In the genomic region with DNA sequence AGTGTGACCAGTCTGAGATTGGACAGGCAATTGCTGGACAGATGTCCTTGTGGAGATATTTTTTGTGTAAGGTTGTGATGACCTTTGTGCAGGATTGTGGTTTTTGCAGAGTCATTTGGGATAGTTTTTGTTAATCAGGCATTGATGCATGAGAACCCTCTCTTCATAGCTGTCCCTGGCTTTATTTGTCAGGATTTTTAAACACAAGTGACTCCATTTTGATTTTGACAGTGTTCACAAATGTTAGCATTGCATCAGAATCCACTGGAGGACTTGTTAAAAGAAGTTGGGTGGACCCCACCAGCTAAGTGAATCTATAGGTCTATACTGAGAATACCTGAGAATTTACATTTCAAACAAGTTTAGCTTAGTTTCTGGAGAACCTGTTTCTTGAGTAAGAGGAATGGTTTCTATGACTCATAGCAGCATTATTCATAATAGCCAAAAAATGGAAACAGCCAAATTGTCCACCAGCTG, we compare ENCODE assay signal across 17 cellular contexts. TPM values are rescaled to one million over a fixed set of nuclear protein-coding genes. Genes with fewer than 3 reads are reported as not detected.
A peak's percentile ranks its signal among the peaks of the same experiment; 100 is the strongest.
DNase-seq lines count a peak whose midpoint lies in the region; ATAC-seq and TF ChIP-seq lines count a peak whose summit lies in the region.
"Had no signal": no experiment of that assay in that cellular context is flagged by ENCODE, and none has a peak within 500 bp of the region (broad histone marks: within the 10 kb centered on the region; RNA-seq: fewer than 3 reads in every experiment).

No MANE protein-coding gene starts in this region.

- H3K27me3 ChIP-seq in PC-9 (ENCODE audit: insufficient read depth, low read depth), result no peaks in the 10 kb centered on the region
- H3K27me3 ChIP-seq: heart left ventricle had no signal

- peak overlapping the region; percentile 72 for H3K4me2 ChIP-seq in PC-9

- peaks cover 68% of the 10 kb centered on the region for H3K79me2 ChIP-seq in PC-9 (ENCODE audit: low read depth)

- H3K9me2 ChIP-seq in PC-9 (ENCODE audit: insufficient read depth), result no peaks in the 10 kb centered on the region

- no peaks in the 10 kb centered on the region for H4K20me1 ChIP-seq in PC-9 (ENCODE audit: insufficient read depth)

- H3K27ac Mint-ChIP-seq in osteocyte (ENCODE audit: unreplicated experiment), result no peak overlapping the region
- H3K27ac Mint-ChIP-seq: progenitor cell of endocrine pancreas had no signal

- intact Hi-C loops in PC-9 (cut with micrococcal nuclease; ENCODE audit: unreplicated experiment), result no loop called here

- H3K4me3 Mint-ChIP-seq in osteocyte (ENCODE audit: unreplicated experiment), result no peak overlapping the region

- no peak for TF ChIP-seq CTCF in PC-9 (conservative IDR thresholded peaks at IDR 0.05)
- TF ChIP-seq CTCF in fibroblast of mammary gland (conservative IDR thresholded peaks at IDR 0.05; ENCODE audit: control insufficient read depth, insufficient read depth, low read depth, low read length), result no peak
- TF ChIP-seq CTCF in osteocyte (IDR thresholded peaks at IDR 0.05), result no peak

- H3K4me1 Mint-ChIP-seq in osteocyte (ENCODE audit: unreplicated experiment), result peaks cover 30% of the 10 kb centered on the region

- POLR2A ChIA-PET in PC-9 (lab: Charles Lee; ENCODE audit: unreplicated experiment), result interaction anchor here (0.6 to 0.8 kb wide), 5 partner anchors 11 to 692 kb away, joined by 3 to 10 read pairs (median 4); a partner anchor contains a TSS

- H3K27me3 Mint-ChIP-seq in osteocyte (ENCODE audit: unreplicated experiment), result no peaks in the 10 kb centered on the region
- H3K27me3 Mint-ChIP-seq: progenitor cell of endocrine pancreas had no signal

- H3K27ac ChIP-seq in PC-9, result peak overlapping the region; percentile 98
- H3K27ac ChIP-seq: heart left ventricle had no signal

- peak; percentile 24 for DNase-seq in AG08395 (ENCODE audit: low spot score)
- DNase-seq in PC-9, result peak; percentile 35 to 95
- DNase-seq in fibroblast of mammary gland (ENCODE audit: low read depth), result peak; percentile 33
- no peak for DNase-seq in SHP77 (lab: John Stamatoyannopoulos, UW)
- DNase-seq in anterior cingulate cortex (lab: John Stamatoyannopoulos, UW), result no peak
- no peak for DNase-seq in osteocyte (ENCODE audit: extremely low spot score, unreplicated experiment)
- DNase-seq: activated CD8-positive, alpha-beta memory T cell treated with anti-CD3 and anti-CD28 coated beads, Interleukin-2, amount 50 U/mL, for 4 hours; heart left ventricle; left colon; NCI-H1417 treated with DMSO at 0.1 percent for 48 hours; NCI-H69; stimulated activated CD4-positive, alpha-beta T cell treated with anti-CD3 and anti-CD28 coated beads, Interleukin-2, amount 100 ng/mL, for 24 hours had no signal

- CTCF ChIA-PET in PC-9 (lab: Charles Lee), result interaction anchor here (2.4 to 3.8 kb wide), 2 partner anchors 11 to 21 kb away, joined by 11 to 29 read pairs; no protein-coding TSS in a partner anchor

- BruUV-seq in PC-9 (replicated peaks; lab: Mats Ljungman, UMichigan), result no TSS peak

- H3K9me3 ChIP-seq in PC-9 (ENCODE audit: insufficient read depth, low read depth), result no peaks in the 10 kb centered on the region
- H3K9me3 ChIP-seq: heart left ventricle had no signal

- H3K4me1 ChIP-seq in PC-9 (replicated peaks; ENCODE audit: insufficient read depth), result peaks cover 58% of the 10 kb centered on the region

- H2AFZ ChIP-seq in PC-9, result no peak overlapping the region

- H3K36me3 Mint-ChIP-seq in osteocyte (ENCODE audit: unreplicated experiment), result peaks cover 3% of the 10 kb centered on the region

- ATAC-seq in GM18870 (IDR thresholded peaks at IDR 0.05; ENCODE audit: unreplicated experiment) (peak; percentile 49), GM18517 (IDR thresholded peaks at IDR 0.05; ENCODE audit: unreplicated experiment) (no peak)
- ATAC-seq: heart left ventricle, left colon had no signal

- H3K4me3 ChIP-seq in PC-9 (peak overlapping the region; percentile 31), fibroblast of mammary gland (ENCODE audit: control insufficient read depth, low read depth, low read length) (no peak overlapping the region)
- H3K4me3 ChIP-seq: heart left ventricle had no signal

- H3F3A ChIP-seq in PC-9 (ENCODE audit: insufficient read depth, low read depth), result peaks cover 34% of the 10 kb centered on the region

- H3K9me3 Mint-ChIP-seq in osteocyte (ENCODE audit: unreplicated experiment), result no peaks in the 10 kb centered on the region

- H3K36me3 ChIP-seq in PC-9 (ENCODE audit: low read depth), result no peaks in the 10 kb centered on the region
- H3K36me3 ChIP-seq: heart left ventricle had no signal

RNA-seq across cellular contexts. Expression of a gene that starts 11.8 kb away (rescaled TPM):
- total RNA-seq in PC-9 (2021), result 23.5 and 35.3 TPM in 2 replicates
- total RNA-seq in osteocyte, result 18.6 and 23.2 TPM in 2 replicates

RNA-seq across cellular contexts. Expression of a gene that starts 26.4 kb away (rescaled TPM):
- total RNA-seq in PC-9 (2021), result 52.9 and 74.9 TPM in 2 replicates
- total RNA-seq in osteocyte, result 27.5 and 27.6 TPM in 2 replicates

RNA-seq across cellular contexts. Expression of a gene that starts 55.9 kb away (rescaled TPM):
- total RNA-seq in PC-9 (2021), result 196 and 323 TPM in 2 replicates
- not detected in 2 replicates for total RNA-seq in osteocyte
- total RNA-seq: heart left ventricle, myocyte, SK-MEL-5 had no signal

Comparison
In these comparisons a context has a peak if more than half of its experiments do, and no peak if none do; other contexts are left out.
1. DNase-seq: peak in AG08395 (single experiment), PC-9 (2 of 2) and fibroblast of mammary gland (single experiment); none in SHP77 (0 of 2), anterior cingulate cortex (0 of 58) and osteocyte (single experiment).
2. RNA of a gene that starts 55.9 kb away (total RNA-seq): 196 to 323 TPM in PC-9; not detected in osteocyte; every median in the first group is over 100 times any median in the second.